ENCODE assay signal across 25 cellular contexts in the genomic region with DNA sequence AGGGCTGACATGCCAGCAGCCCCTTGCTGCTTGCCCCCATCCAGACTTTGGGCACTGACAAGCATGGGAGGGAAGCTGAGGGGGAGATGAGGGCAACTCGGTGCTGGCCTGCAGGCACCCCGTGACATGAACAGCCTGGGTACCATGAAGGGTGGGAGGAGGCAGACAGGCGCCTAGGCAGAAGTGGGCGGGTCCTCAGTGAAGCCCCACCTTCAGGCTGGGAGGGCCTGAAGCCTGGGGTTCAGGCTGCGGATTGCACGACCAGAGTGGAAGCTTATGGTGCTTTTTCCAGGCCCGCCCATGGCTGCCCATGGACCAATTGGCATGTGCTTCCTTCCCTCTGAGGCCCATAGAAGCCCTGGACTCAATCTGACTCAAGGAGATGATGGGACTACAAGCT.
DNase-seq lines count a peak whose midpoint lies in the region; ATAC-seq, FAIRE-seq and TF ChIP-seq lines count a peak whose summit lies in the region.
"Had no signal": no experiment of that assay in that cellular context is flagged by ENCODE, and none has a peak within 500 bp of the region (broad histone marks: within the 10 kb centered on the region; RNA-seq: fewer than 3 reads in every experiment).

No MANE protein-coding gene starts in this region.

- intact Hi-C loops in Right ventricle myocardium inferior (cut with DNase I) (no loop called here), heart right ventricle (cut with DNase I) (no loop called here), GM12878 (cut with micrococcal nuclease; ENCODE audit: unreplicated experiment) (no loop called here), aorta (cut with DNase I) (no loop called here), left lung (cut with DNase I) (no loop called here)

- H3K4me3 ChIP-seq in heart right ventricle (no peak overlapping the region), GM12878 (no peak overlapping the region), aorta (ENCODE audit: low read length in 2 of 2) (no peak overlapping the region), left lung (no peak overlapping the region), SJCRH30 (no peak overlapping the region)
- H3K4me3 ChIP-seq: BLaER1, GM23248 had no signal

- H3K79me2 ChIP-seq in GM12878 (ENCODE audit: control insufficient read depth, insufficient read depth, low read length): no peaks in the 10 kb centered on the region

- no peak for TF ChIP-seq RAD21 in GM12878 (IDR thresholded peaks at IDR 0.05; ENCODE audit: insufficient read depth, low read depth, low read length)

- no peaks in the 10 kb centered on the region for H3K9me3 Mint-ChIP-seq in osteocyte (ENCODE audit: unreplicated experiment)

- TF ChIP-seq CTCF in heart right ventricle (IDR thresholded peaks at IDR 0.05) (no peak), GM12878 (IDR thresholded peaks at IDR 0.05 in 2 of 3, conservative IDR thresholded peaks at IDR 0.05 in 1 of 3; ENCODE audit: control insufficient read depth in 2 of 3, extremely low read depth in 1 of 3, insufficient read depth in 1 of 3, low read depth in 3 of 3, low read length in 3 of 3) (no peak), osteocyte (IDR thresholded peaks at IDR 0.05) (no peak), left lung (IDR thresholded peaks at IDR 0.05) (no peak)

- WGBS in heart right ventricle, 2 donors: 93 to 95% methylated on average over 7 of the region's 7 CpGs
- WGBS in GM12878 (ENCODE audit: insufficient coverage, insufficient replicate concordance, low lambda C conversion rate, missing lambda C conversion rate): 25% methylated on average over 7 of the region's 7 CpGs
- WGBS in aorta, 2 donors: 92 to 96% methylated on average over 7 of the region's 7 CpGs

- ATAC-seq in Right ventricle myocardium inferior (no peak), heart right ventricle (no peak), GM12878 (peak; percentile 37; the same call in 2 of the 3 replicates), aorta (ENCODE audit: low FRiP score) (peak; percentile 23), left lung (no peak)
- ATAC-seq: CD8-positive, alpha-beta T cell had no signal

- H3K36me3 ChIP-seq in heart right ventricle: no peaks in the 10 kb centered on the region
- no peaks in the 10 kb centered on the region for H3K36me3 ChIP-seq in GM12878 (ENCODE audit: control insufficient read depth in 2 of 2, insufficient read depth in 2 of 2, low read length in 1 of 2)
- H3K36me3 ChIP-seq in aorta (ENCODE audit: control insufficient read depth in 1 of 2, insufficient read depth in 2 of 2, low read length in 1 of 2): no peaks in the 10 kb centered on the region
- no peaks in the 10 kb centered on the region for H3K36me3 ChIP-seq in left lung
- H3K36me3 ChIP-seq in SJCRH30: no peaks in the 10 kb centered on the region
- H3K36me3 ChIP-seq: BLaER1 had no signal

- CTCF ChIA-PET in GM12878 (lab: Yijun Ruan, JAX): no interaction called here

- no peaks in the 10 kb centered on the region for H3K4me1 Mint-ChIP-seq in osteocyte (ENCODE audit: unreplicated experiment)
- H3K4me1 Mint-ChIP-seq: B cell; CD4-positive, CD25-positive, alpha-beta regulatory T cell had no signal

- POLR2A ChIA-PET in GM12878 (lab: Charles Lee): no interaction called here

- RAD21 ChIA-PET in GM12878 (lab: Charles Lee; ENCODE audit: unreplicated experiment): no interaction called here

- no peaks in the 10 kb centered on the region for H4K20me1 ChIP-seq in GM12878 (ENCODE audit: control insufficient read depth, insufficient read depth)
- H4K20me1 ChIP-seq: BLaER1 had no signal

- in situ Hi-C loops in GM12878 (cut with MboI): no loop called here

- FAIRE-seq in GM12878 (lab: Jason Lieb, UNC): no peak
- FAIRE-seq: A204.1, GM12891, GM18507, H1 had no signal

- peak; percentile 50 for DNase-seq in Right ventricle myocardium inferior (ENCODE audit: missing footprints)
- no peak for DNase-seq in heart right ventricle
- DNase-seq in GM12878 (ENCODE audit: low read depth, low spot score): no peak
- DNase-seq in osteocyte (ENCODE audit: extremely low spot score, unreplicated experiment): peak; percentile 73
- DNase-seq in aorta: no peak
- DNase-seq in DMS114 treated with DMSO at 0.1 percent for 48 hours (lab: John Stamatoyannopoulos, UW; ENCODE audit: unreplicated experiment): no peak
- DNase-seq in left lung: no peak
- no peak for DNase-seq in SJCRH30
- DNase-seq: Caco-2; CD4-positive, CD25-positive, alpha-beta regulatory T cell; CD8-positive, alpha-beta T cell; DMS79; EL; GDM1; GM23248; H7; HCEC 1CT had no signal

- no peak overlapping the region for H3K27ac ChIP-seq in heart right ventricle
- no peak overlapping the region for H3K27ac ChIP-seq in GM12878 (ENCODE audit: control insufficient read depth, insufficient read depth)
- H3K27ac ChIP-seq in aorta (ENCODE audit: low read depth in 1 of 2, low read length in 2 of 2): no peak overlapping the region
- no peak overlapping the region for H3K27ac ChIP-seq in left lung
- H3K27ac ChIP-seq in SJCRH30: no peak overlapping the region
- H3K27ac ChIP-seq: 22Rv1, BLaER1, C4-2B, GM23248 had no signal

- no peak overlapping the region for H3K27ac Mint-ChIP-seq in osteocyte (ENCODE audit: unreplicated experiment)
- H3K27ac Mint-ChIP-seq: B cell; CD4-positive, CD25-positive, alpha-beta regulatory T cell; CD8-positive, alpha-beta T cell had no signal

- no peak overlapping the region for H3K4me2 ChIP-seq in GM12878 (ENCODE audit: control insufficient read depth, insufficient read depth)
- H3K4me2 ChIP-seq: BLaER1 had no signal

- peaks cover 9% of the 10 kb centered on the region for H3K27me3 Mint-ChIP-seq in osteocyte (ENCODE audit: unreplicated experiment)
- H3K27me3 Mint-ChIP-seq: B cell; CD4-positive, CD25-positive, alpha-beta regulatory T cell had no signal

- no peaks in the 10 kb centered on the region for H3K4me1 ChIP-seq in heart right ventricle
- no peaks in the 10 kb centered on the region for H3K4me1 ChIP-seq in GM12878 (ENCODE audit: control insufficient read depth, insufficient read depth, low read length)
- H3K4me1 ChIP-seq in aorta (ENCODE audit: control insufficient read depth in 1 of 2, insufficient read depth in 2 of 2, low read length in 2 of 2): no peaks in the 10 kb centered on the region
- H3K4me1 ChIP-seq in left lung: no peaks in the 10 kb centered on the region
- H3K4me1 ChIP-seq in SJCRH30: no peaks in the 10 kb centered on the region
- H3K4me1 ChIP-seq: BLaER1, Caco-2 had no signal

- H3K4me3 Mint-ChIP-seq in osteocyte (ENCODE audit: unreplicated experiment): no peak overlapping the region
- H3K4me3 Mint-ChIP-seq: B cell; CD4-positive, CD25-positive, alpha-beta regulatory T cell; CD8-positive, alpha-beta T cell had no signal

- BruUV-seq in GM12878 (replicated peaks; lab: Mats Ljungman, UMichigan): no TSS peak

- no peaks in the 10 kb centered on the region for H3K36me3 Mint-ChIP-seq in osteocyte (ENCODE audit: unreplicated experiment)
- H3K36me3 Mint-ChIP-seq: CD4-positive, CD25-positive, alpha-beta regulatory T cell; CD8-positive, alpha-beta T cell had no signal

- no peak for TF ChIP-seq EP300 in GM12878 (IDR thresholded peaks at IDR 0.05; ENCODE audit: borderline replicate concordance in 1 of 2, control insufficient read depth in 1 of 2, low read depth in 2 of 2, low read length in 2 of 2)

- no peak for TF ChIP-seq POLR2A in GM12878 (IDR thresholded peaks at IDR 0.05; ENCODE audit: low read depth, low read length)

- H3K9ac ChIP-seq in GM12878 (ENCODE audit: control insufficient read depth, insufficient read depth, low read length): no peak overlapping the region
- H3K9ac ChIP-seq: BLaER1, GM23248 had no signal

- SMC1A ChIA-PET in GM12878 (lab: Charles Lee; ENCODE audit: uncharacterized antibody, unreplicated experiment): no interaction called here

- H3K27me3 ChIP-seq in heart right ventricle (no peaks in the 10 kb centered on the region), GM12878 (replicated peaks in 1 of 2; ENCODE audit: control insufficient read depth in 2 of 2, insufficient read depth in 2 of 2, low read length in 1 of 2) (no peaks in the 10 kb centered on the region), aorta (ENCODE audit: control insufficient read depth in 1 of 2, insufficient read depth in 2 of 2, low read length in 1 of 2) (no peaks in the 10 kb centered on the region), left lung (no peaks in the 10 kb centered on the region), SJCRH30 (no peaks in the 10 kb centered on the region)
- H3K27me3 ChIP-seq: BLaER1 had no signal

- H2AFZ ChIP-seq in GM12878 (ENCODE audit: control insufficient read depth, low read depth, low read length): no peak overlapping the region; the same call in 1 of the 2 replicates
- H2AFZ ChIP-seq: GM23248 had no signal

- H3K9me3 ChIP-seq in heart right ventricle (no peaks in the 10 kb centered on the region), GM12878 (replicated peaks; ENCODE audit: control insufficient read depth, insufficient read depth, low read length) (no peaks in the 10 kb centered on the region), aorta (ENCODE audit: control insufficient read depth, low read length) (no peaks in the 10 kb centered on the region), left lung (no peaks in the 10 kb centered on the region), SJCRH30 (replicated peaks) (no peaks in the 10 kb centered on the region)
- H3K9me3 ChIP-seq: BLaER1, Caco-2 had no signal

TF ChIP-seq in GM12878, 131 proteins besides CTCF, POLR2A, EP300 and RAD21 (continues in another document):
- TF ChIP-seq NBN (IDR thresholded peaks at IDR 0.05) (no peak), HDGF (IDR thresholded peaks at IDR 0.05) (no peak), RCOR1 (conservative IDR thresholded peaks at IDR 0.05; ENCODE audit: low read depth, low read length) (no peak), LARP7 (IDR thresholded peaks at IDR 0.05) (no peak), EZH2 (IDR thresholded peaks at IDR 0.05; ENCODE audit: borderline replicate concordance, control insufficient read depth, low read depth, low read length) (no peak)

Comparison
In these comparisons a context has a peak if more than half of its experiments do, and no peak if none do; other contexts are left out.
1. DNase-seq: peak in Right ventricle myocardium inferior (single experiment) and osteocyte (single experiment); none in heart right ventricle (0 of 2), GM12878 (single experiment), aorta (0 of 2), DMS114 treated with DMSO at 0.1 percent for 48 hours (single experiment), left lung (0 of 2) and SJCRH30 (0 of 2).
2. ATAC-seq: peak in GM12878 (single experiment) and aorta (single experiment); none in Right ventricle myocardium inferior (single experiment), heart right ventricle (0 of 8) and left lung (single experiment).